8 cellular contexts compared by ENCODE assay signal in genomic region chr2:226215902-226216503, GRCh38.
A peak's percentile ranks its signal among the peaks of the same experiment; 100 is the strongest.
DNase-seq lines count a peak whose midpoint lies in the region; ATAC-seq, FAIRE-seq and TF ChIP-seq lines count a peak whose summit lies in the region.

No MANE protein-coding gene starts in this region.

- no peaks in the 10 kb centered on the region for H3K9me3 Mint-ChIP-seq in activated T-helper 17 cell treated with anti-CD3 and anti-CD28 coated beads, Interleukin-2, amount 50 U/mL, for 72 hours

- H3K9ac ChIP-seq in PC-3 (ENCODE audit: low read length) = no peak overlapping the region

- H3K9me3 ChIP-seq in PC-3 (ENCODE audit: low read length) (no peaks in the 10 kb centered on the region), gastrocnemius medialis (no peaks in the 10 kb centered on the region)

- H3K36me3 Mint-ChIP-seq in activated T-helper 17 cell treated with anti-CD3 and anti-CD28 coated beads, Interleukin-2, amount 50 U/mL, for 72 hours (ENCODE audit: low read depth) = no peaks in the 10 kb centered on the region

- no peak overlapping the region for H3K4me2 ChIP-seq in PC-3 (ENCODE audit: low read length)

- intact Hi-C loops in PC-3 (cut with micrococcal nuclease) (loop anchor here (10.0 kb wide), 1 partner anchor 399 kb away; no protein-coding TSS in a partner anchor), Right ventricle myocardium superior (cut with DNase I) (loop anchor here (5.0 kb wide), 1 partner anchor 586 kb away; no protein-coding TSS in a partner anchor), gastrocnemius medialis (cut with DNase I; ENCODE audit: low total_unique reads) (loop anchor here (2.0 kb wide), 1 partner anchor 587 kb away; no protein-coding TSS in a partner anchor)

- no peaks in the 10 kb centered on the region for H3K4me1 Mint-ChIP-seq in activated T-helper 17 cell treated with anti-CD3 and anti-CD28 coated beads, Interleukin-2, amount 50 U/mL, for 72 hours

- CTCF ChIA-PET in PC-3 (lab: Charles Lee) = interaction anchor here (0.5 to 0.7 kb wide), 3 partner anchors 16 to 583 kb away, joined by 3 to 9 read pairs (median 4); no protein-coding TSS in a partner anchor

- in situ Hi-C loops in gastrocnemius medialis (cut with MboI; ENCODE audit: low sequenced_read_pairs in 4 of 4) = loop anchor here in 2 of 4 donors (25.0 kb wide), 1 partner anchor 596 kb away; no protein-coding TSS in a partner anchor

- H4K20me1 ChIP-seq in PC-3 (ENCODE audit: low read length) = no peaks in the 10 kb centered on the region

- H3K36me3 ChIP-seq in PC-3 (ENCODE audit: low read depth, low read length) = no peaks in the 10 kb centered on the region
- no peaks in the 10 kb centered on the region for H3K36me3 ChIP-seq in gastrocnemius medialis

- H2AFZ ChIP-seq in PC-3 (ENCODE audit: low read length) = no peak overlapping the region

- H3K4me1 ChIP-seq in PC-3 (ENCODE audit: insufficient read depth, low read length) (peaks cover 32% of the 10 kb centered on the region), gastrocnemius medialis (peaks cover 7 to 10% of the 10 kb centered on the region in 2 donors)

- H3K4me3 Mint-ChIP-seq in activated T-helper 17 cell treated with anti-CD3 and anti-CD28 coated beads, Interleukin-2, amount 50 U/mL, for 72 hours = no peak overlapping the region

- H3K27me3 ChIP-seq in PC-3 (ENCODE audit: low read length) = no peaks in the 10 kb centered on the region
- H3K27me3 ChIP-seq in gastrocnemius medialis = no peaks in the 10 kb centered on the region

- no peak overlapping the region for H3K27ac ChIP-seq in PC-3 (ENCODE audit: low read length)
- H3K27ac ChIP-seq in gastrocnemius medialis = no peak overlapping the region

- TF ChIP-seq POLR2A in gastrocnemius medialis (IDR thresholded peaks at IDR 0.05) (no peak), GM12891 (IDR thresholded peaks at IDR 0.05; ENCODE audit: low read depth, low read length) (no peak)

- BruUV-seq in PC-3 (replicated peaks; lab: Mats Ljungman, UMichigan) = no TSS peak

- TF ChIP-seq CTCF in GM20000 (IDR thresholded peaks at IDR 0.05; ENCODE audit: extremely low read depth, missing control alignments) = peak; percentile 74
- peak; percentile 89 for TF ChIP-seq CTCF in PC-3 (conservative IDR thresholded peaks at IDR 0.05; ENCODE audit: low read depth, low read length)
- TF ChIP-seq CTCF in gastrocnemius medialis (IDR thresholded peaks at IDR 0.05 in 4 of 5, conservative IDR thresholded peaks at IDR 0.05 in 1 of 5) = peak; percentile 38 to 65 (median 45)

- no peaks in the 10 kb centered on the region for H3F3A ChIP-seq in PC-3 (ENCODE audit: low read length, unreplicated experiment)

- no peaks in the 10 kb centered on the region for H3K9me2 ChIP-seq in PC-3 (replicated peaks; ENCODE audit: low read length)

- H3K27ac Mint-ChIP-seq in activated T-helper 17 cell treated with anti-CD3 and anti-CD28 coated beads, Interleukin-2, amount 50 U/mL, for 72 hours = no peak overlapping the region

- no peaks in the 10 kb centered on the region for H3K79me2 ChIP-seq in PC-3 (ENCODE audit: low read length)

- H3K4me3 ChIP-seq in PC-3 (ENCODE audit: low read length) (no peak overlapping the region), gastrocnemius medialis (no peak overlapping the region)

- DNase-seq in D341Med (ENCODE audit: low spot score) (peak; percentile 68), GM20000 (ENCODE audit: low spot score) (peak; percentile 22), PC-3 (peak; percentile 69), Right ventricle myocardium superior (peak; percentile 41), gastrocnemius medialis (peak in 1 of 2 donors; percentile 35), GM12891 (ENCODE audit: insufficient read length, low spot score) (no peak)

- POLR2A ChIA-PET in PC-3 (lab: Charles Lee; ENCODE audit: unreplicated experiment) = no interaction called here

- ATAC-seq in HG03558 (IDR thresholded peaks at IDR 0.05; ENCODE audit: extremely low read depth, unreplicated experiment) (peak; percentile 78), PC-3 (peak; percentile 63), Right ventricle myocardium superior (ENCODE audit: poor library complexity) (peak; percentile 81), gastrocnemius medialis (peak; percentile 63 to 78)
- peak; percentile 76 for ATAC-seq in activated T-helper 17 cell treated with anti-CD3 and anti-CD28 coated beads, Interleukin-2, amount 50 U/mL, for 72 hours (replicated peaks)

- H3K27me3 Mint-ChIP-seq in activated T-helper 17 cell treated with anti-CD3 and anti-CD28 coated beads, Interleukin-2, amount 50 U/mL, for 72 hours = peaks cover 9% of the 10 kb centered on the region

- no peak for FAIRE-seq in GM12891 (lab: Jason Lieb, UNC)

TF ChIP-seq in GM12891, 5 proteins besides CTCF, POLR2A, EP300 and RAD21:
- TF ChIP-seq PAX5 (IDR thresholded peaks at IDR 0.05; ENCODE audit: insufficient read depth, low read length, severe bottlenecking) (no peak), SPI1 (IDR thresholded peaks at IDR 0.05; ENCODE audit: low read depth, low read length) (no peak), POLR2AphosphoS5 (IDR thresholded peaks at IDR 0.05; ENCODE audit: low read depth, low read length) (no peak), TAF1 (IDR thresholded peaks at IDR 0.05; ENCODE audit: low read depth, low read length) (no peak), POU2F2 (IDR thresholded peaks at IDR 0.05; ENCODE audit: low read depth, low read length) (no peak)
